14 cellular contexts compared by ENCODE assay signal in genomic region chr12:113850309-113851056, GRCh38.
DNase-seq lines count a peak whose midpoint lies in the region; ATAC-seq, FAIRE-seq and TF ChIP-seq lines count a peak whose summit lies in the region.
"Had no signal": no experiment of that assay in that cellular context is flagged by ENCODE, and none has a peak within 500 bp of the region (broad histone marks: within the 10 kb centered on the region; RNA-seq: fewer than 3 reads in every experiment).

No MANE protein-coding gene starts in this region.

- H3K9ac ChIP-seq in HepG2 (ENCODE audit: insufficient read depth, low read depth, low read length), result no peak overlapping the region

- peaks cover 0 to 7% (median 0%) of the 10 kb centered on the region in 4 donors for H3K4me1 ChIP-seq in transverse colon
- no peaks in the 10 kb centered on the region for H3K4me1 ChIP-seq in HepG2 (ENCODE audit: insufficient read depth, low read length)
- H3K4me1 ChIP-seq: Caco-2, thyroid gland had no signal

- no peak overlapping the region for H2AFZ ChIP-seq in HepG2 (ENCODE audit: low read length)

- in situ Hi-C loops in transverse colon (cut with MboI; ENCODE audit: low pct_ligation_motif_present in 1 of 4, low pct_unique_long_range_greater_than_20kb in 1 of 4, low sequenced_read_pairs in 3 of 4), result no loop called here
- in situ Hi-C loops in HepG2 (cut with HindIII; ENCODE audit: extremely low pct_ligation_motif_present, low pct_unique_long_range_greater_than_20kb), result no loop called here

- intact Hi-C loops in transverse colon (cut with DNase I; ENCODE audit: low total_unique reads) (no loop called here), HepG2 (cut with micrococcal nuclease; ENCODE audit: unreplicated experiment) (no loop called here)

- no peaks in the 10 kb centered on the region for H3K36me3 ChIP-seq in transverse colon
- peaks cover 23 to 41% of the 10 kb centered on the region in 2 experiments; a peak in 4 of 5 replicates for H3K36me3 ChIP-seq in HepG2 (replicated peaks in 1 of 2; ENCODE audit: control insufficient read depth in 1 of 2, insufficient read depth in 2 of 2, low read length in 2 of 2)
- H3K36me3 ChIP-seq: WERI-Rb-1 had no signal

- peak; percentile 39 for DNase-seq in NCI-H2029 (lab: John Stamatoyannopoulos, UW)
- DNase-seq in NCI-H2029 treated with DMSO at 0.1 percent for 48 hours (lab: John Stamatoyannopoulos, UW), result no peak
- peak; percentile 45 for DNase-seq in fibroblast of peridontal ligament (ENCODE audit: extremely low read depth)
- peak; percentile 99 for DNase-seq in myocyte (ENCODE audit: low read depth)
- DNase-seq in transverse colon, result peak; percentile 18
- DNase-seq in D721Med (ENCODE audit: insufficient read length, low spot score), result no peak
- DNase-seq in HepG2 (ENCODE audit: low spot score), result no peak
- DNase-seq: Caco-2; NCI-H1417; NK-92 treated with Interleukin-12 subunit alpha and Interleukin-12 subunit beta, amount 100 ng/mL, for 24 hours; WERI-Rb-1 had no signal

- TF ChIP-seq POLR2A in transverse colon (IDR thresholded peaks at IDR 0.05) (no peak), HepG2 (IDR thresholded peaks at IDR 0.05; ENCODE audit: insufficient read depth in 1 of 2, low read depth in 2 of 2, low read length in 2 of 2) (no peak)

- FAIRE-seq in D721Med (lab: Jason Lieb, UNC), result no peak
- FAIRE-seq in HepG2 (lab: Jason Lieb, UNC), result no peak

- ATAC-seq in HepG2 (no peak), GM18498 (IDR thresholded peaks at IDR 0.05; ENCODE audit: unreplicated experiment) (no peak)

- no TSS peak for BruUV-seq in HepG2 (replicated peaks; lab: Mats Ljungman, UMichigan)

- H3K9me3 ChIP-seq in transverse colon, result no peaks in the 10 kb centered on the region
- H3K9me3 ChIP-seq in HepG2 (ENCODE audit: low read length), result no peaks in the 10 kb centered on the region
- H3K9me3 ChIP-seq: Caco-2, thyroid gland had no signal

- H3K27me3 ChIP-seq in transverse colon (no peaks in the 10 kb centered on the region), HepG2 (ENCODE audit: control insufficient read depth in 1 of 2, insufficient read depth in 2 of 2, low read length in 2 of 2) (no peaks in the 10 kb centered on the region)
- H3K27me3 ChIP-seq: thyroid gland had no signal

- no peak for TF ChIP-seq EP300 in transverse colon (IDR thresholded peaks at IDR 0.05; ENCODE audit: low read depth)
- no peak for TF ChIP-seq EP300 in HepG2 (IDR thresholded peaks at IDR 0.05; ENCODE audit: low read depth in 2 of 2, low read length in 2 of 2)
- no peak for TF ChIP-seq EP300 in HepG2 (CRISPR knock-in tag; IDR thresholded peaks at IDR 0.05; ENCODE audit: borderline replicate concordance)

- H3K27ac ChIP-seq in transverse colon (no peak overlapping the region), HepG2 (ENCODE audit: extremely low read length, insufficient read depth, low read length) (no peak overlapping the region)
- H3K27ac ChIP-seq: 22Rv1, thyroid gland, WERI-Rb-1 had no signal

- 73% methylated on average over 8 of the region's 8 CpGs; no CpG with 5 or more reads in 1 of the 2 donors for WGBS in transverse colon (ENCODE audit: low coverage in 1 of 2), 2 donors
- 97% methylated on average over 5 of the region's 8 CpGs for WGBS in HepG2 (ENCODE audit: low lambda C conversion rate)

- no peak for TF ChIP-seq CTCF in transverse colon (IDR thresholded peaks at IDR 0.05)
- TF ChIP-seq CTCF in D721Med (IDR thresholded peaks at IDR 0.05; ENCODE audit: insufficient read depth, missing control alignments), result no peak
- TF ChIP-seq CTCF in HepG2 (CRISPR knock-in tag; IDR thresholded peaks at IDR 0.05), result no peak

- CTCF ChIA-PET in HepG2 (lab: Yijun Ruan, JAX; ENCODE audit: low intra/inter-chr PET ratio, low total read pairs), result no interaction called here

- POLR2A ChIA-PET in HepG2 (lab: Yijun Ruan, JAX), result no interaction called here

- H3K4me3 ChIP-seq in transverse colon (no peak overlapping the region), HepG2 (replicated peaks in 1 of 3; ENCODE audit: insufficient read depth in 1 of 3, low read depth in 2 of 3, low read length in 3 of 3) (no peak overlapping the region)
- H3K4me3 ChIP-seq: thyroid gland had no signal

- no peaks in the 10 kb centered on the region for H4K20me1 ChIP-seq in HepG2 (ENCODE audit: insufficient read depth, low read length)

- H3K4me2 ChIP-seq in HepG2 (ENCODE audit: low read depth, low read length), result no peak overlapping the region

- no peak for TF ChIP-seq RAD21 in HepG2 (CRISPR knock-in tag; IDR thresholded peaks at IDR 0.05)

- no peaks in the 10 kb centered on the region for H3K79me2 ChIP-seq in HepG2 (ENCODE audit: insufficient read depth, low read length)

TF ChIP-seq in HepG2, 621 proteins besides CTCF, POLR2A, EP300 and RAD21:
- TF ChIP-seq HNRNPH1 (optimal IDR thresholded peaks at IDR 0.05; ENCODE audit: low read depth, low read length) (no peak), ATF5 (CRISPR knock-in tag; IDR thresholded peaks at IDR 0.05; ENCODE audit: low read depth) (no peak)
- TF ChIP-seq, protein P1, sequence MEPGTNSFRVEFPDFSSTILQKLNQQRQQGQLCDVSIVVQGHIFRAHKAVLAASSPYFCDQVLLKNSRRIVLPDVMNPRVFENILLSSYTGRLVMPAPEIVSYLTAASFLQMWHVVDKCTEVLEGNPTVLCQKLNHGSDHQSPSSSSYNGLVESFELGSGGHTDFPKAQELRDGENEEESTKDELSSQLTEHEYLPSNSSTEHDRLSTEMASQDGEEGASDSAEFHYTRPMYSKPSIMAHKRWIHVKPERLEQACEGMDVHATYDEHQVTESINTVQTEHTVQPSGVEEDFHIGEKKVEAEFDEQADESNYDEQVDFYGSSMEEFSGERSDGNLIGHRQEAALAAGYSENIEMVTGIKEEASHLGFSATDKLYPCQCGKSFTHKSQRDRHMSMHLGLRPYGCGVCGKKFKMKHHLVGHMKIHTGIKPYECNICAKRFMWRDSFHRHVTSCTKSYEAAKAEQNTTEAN (CRISPR knock-in tag; conservative IDR thresholded peaks at IDR 0.05), result no peak

Comparison
In these comparisons a context has a peak if more than half of its experiments do, and no peak if none do; other contexts are left out.
1. DNase-seq: peak in NCI-H2029 (single experiment), fibroblast of peridontal ligament (single experiment), myocyte (single experiment) and transverse colon (single experiment); none in NCI-H2029 treated with DMSO at 0.1 percent for 48 hours (single experiment), D721Med (single experiment) and HepG2 (single experiment).